Comparison of ENCODE assay signal across 8 cellular contexts in genomic region chr1:86915737-86916235, GRCh38. TPM values are rescaled to one million over a fixed set of nuclear protein-coding genes. Genes with fewer than 3 reads are reported as not detected.
DNase-seq lines count a peak whose midpoint lies in the region; ATAC-seq and TF ChIP-seq lines count a peak whose summit lies in the region.

No MANE protein-coding gene starts in this region.

- intact Hi-C loops in mucosa of descending colon (cut with DNase I, micrococcal nuclease): no loop called here

- no peak for TF ChIP-seq CTCF in fibroblast of mammary gland (conservative IDR thresholded peaks at IDR 0.05; ENCODE audit: control insufficient read depth, insufficient read depth, low read depth, low read length)
- no peak for TF ChIP-seq CTCF in mucosa of descending colon (IDR thresholded peaks at IDR 0.05)

- H3K36me3 ChIP-seq in ES-I3 (ENCODE audit: insufficient read depth, low read length) (no peaks in the 10 kb centered on the region), rectal smooth muscle tissue (ENCODE audit: control insufficient read depth, insufficient read depth, low read length) (peaks cover 4% of the 10 kb centered on the region), mucosa of descending colon (ENCODE audit: low read depth) (no peaks in the 10 kb centered on the region)

- H3K9ac ChIP-seq in ES-I3 (ENCODE audit: low read depth, low read length) (peak overlapping the region; percentile 91), rectal smooth muscle tissue (ENCODE audit: low read length) (peak overlapping the region; percentile 54)

- DNase-seq in NCI-H69 (lab: John Stamatoyannopoulos, UW): peak; percentile 15
- DNase-seq in fibroblast of mammary gland (ENCODE audit: low read depth): no peak
- no peak for DNase-seq in putamen (ENCODE audit: low spot score)
- DNase-seq in mucosa of descending colon: no peak

- H3K27ac ChIP-seq in rectal smooth muscle tissue (ENCODE audit: low read depth, low read length): peak overlapping the region; percentile 77

- ATAC-seq in mucosa of descending colon: no peak
- no peak for ATAC-seq in GM21390 (IDR thresholded peaks at IDR 0.05; ENCODE audit: unreplicated experiment)
- ATAC-seq in HG03442 (IDR thresholded peaks at IDR 0.05; ENCODE audit: unreplicated experiment): no peak

- H3K9me3 ChIP-seq in ES-I3 (ENCODE audit: control insufficient read depth, insufficient read depth, low read length) (no peaks in the 10 kb centered on the region), mucosa of descending colon (no peaks in the 10 kb centered on the region)

- H3K4me3 ChIP-seq in fibroblast of mammary gland (ENCODE audit: control insufficient read depth, low read depth, low read length): peak overlapping the region; percentile 93
- H3K4me3 ChIP-seq in rectal smooth muscle tissue (ENCODE audit: low read length): peak overlapping the region; percentile 95
- no peak overlapping the region for H3K4me3 ChIP-seq in mucosa of descending colon

- H3K27me3 ChIP-seq in rectal smooth muscle tissue (ENCODE audit: control insufficient read depth, insufficient read depth, low read length): no peaks in the 10 kb centered on the region

- H3K4me1 ChIP-seq in ES-I3 (ENCODE audit: insufficient read depth, low read length) (0 out of 2 replicates have a peak, but pooled peaks cover 8% of the 10 kb centered on the region), rectal smooth muscle tissue (ENCODE audit: control insufficient read depth, insufficient read depth, low read length) (peaks cover 4% of the 10 kb centered on the region), mucosa of descending colon (ENCODE audit: low read depth) (peaks cover 15% of the 10 kb centered on the region)

RNA-seq across cellular contexts. Expression of gene HS2ST1, which starts 1.4 kb away (rescaled TPM):
- total RNA-seq in mucosa of descending colon: 10 to 100 TPM; 20.9 to 24.5 (median 21.7) TPM

RNA-seq across cellular contexts. Expression of gene SELENOF, which starts 1.9 kb away (rescaled TPM):
- 100 to 1,000 TPM; 138 to 202 (median 191) TPM for total RNA-seq in mucosa of descending colon
